1 cellular context compared by ENCODE assay signal in genomic region chr7:122172144-122172543, GRCh38. TPM values are rescaled to one million over a fixed set of nuclear protein-coding genes. Genes with fewer than 3 reads are reported as not detected.
"Had no signal": no experiment of that assay in that cellular context is flagged by ENCODE, and none has a peak within 500 bp of the region (broad histone marks: within the 10 kb centered on the region; RNA-seq: fewer than 3 reads in every experiment).

No MANE protein-coding gene starts in this region.

RNA-seq across cellular contexts. Expression of gene AASS, which starts 28.1 kb away (rescaled TPM):
- total RNA-seq: OCI-LY7 had no signal
